Comparison of ENCODE assay signal across 8 cellular contexts in genomic region chr7:140176811-140177702, GRCh38. TPM values are rescaled to one million over a fixed set of nuclear protein-coding genes. Genes with fewer than 3 reads are reported as not detected.
DNase-seq lines count a peak whose midpoint lies in the region; ATAC-seq and TF ChIP-seq lines count a peak whose summit lies in the region.

Gene KDM7A (minus strand): TSS chr7:140176983. CDS start chr7:140176937, 46 bp downstream.

- H3K27ac ChIP-seq in adipose tissue (ENCODE audit: low read depth, low read length) (peak within 1 kb of the TSS; percentile 96), heart right ventricle (peak within 1 kb of the TSS; percentile 94 to 100 (median 99)), tibial nerve (peak within 1 kb of the TSS; percentile 95 to 100 (median 99))

- H3K4me1 ChIP-seq in heart right ventricle = peaks cover 0 to 43% (median 26%) of the 10 kb centered on the region in 9 donors
- peaks cover 0 to 29% (median 9%) of the 10 kb centered on the region in 4 donors for H3K4me1 ChIP-seq in tibial nerve

- H3K9me3 ChIP-seq in heart right ventricle (peaks cover 0 to 6% (median 0%) of the 10 kb centered on the region in 11 donors), tibial nerve (no peaks in the 10 kb centered on the region)

- no peak for TF ChIP-seq CTCF in GM10266 (IDR thresholded peaks at IDR 0.05; ENCODE audit: control insufficient read depth, insufficient read depth, low read depth, missing control alignments)
- no peak for TF ChIP-seq CTCF in heart right ventricle (IDR thresholded peaks at IDR 0.05)
- TF ChIP-seq CTCF in tibial nerve (IDR thresholded peaks at IDR 0.05) = peak in 1 of 5 experiments; percentile 53

- DNase-seq in GM10266 (ENCODE audit: extremely low spot score) (peak; percentile 90), NCI-H1417 treated with DMSO at 0.1 percent for 48 hours (lab: John Stamatoyannopoulos, UW) (peak; percentile 88), T-helper 1 cell (peak; percentile 80 to 94 (median 83)), heart right ventricle (peak; percentile 92 to 93), posterior cingulate gyrus (peak; percentile 78 to 98 (median 87)), tibial nerve (ENCODE audit: low spot score in 2 of 2) (peak; percentile 74 to 84)

- H3K36me3 ChIP-seq in heart right ventricle (no peaks in the 10 kb centered on the region), tibial nerve (no peaks in the 10 kb centered on the region)

- intact Hi-C loops in heart right ventricle (cut with DNase I) (loop anchor here in 8 of 10 donors (5.0 to 10.0 kb wide), 6 partner anchors 55 to 150 kb away; no protein-coding TSS in a partner anchor), posterior cingulate gyrus (cut with DNase I) (no loop called here)

- WGBS in adipose tissue, 3 donors = 0 to 1% (median 1%) methylated on average over 84 to 132 of the region's 132 CpGs
- 0% methylated on average over 93 to 132 of the region's 132 CpGs for WGBS in heart right ventricle, 2 donors
- WGBS in tibial nerve, 2 donors = 0 to 1% methylated on average over 61 to 71 of the region's 132 CpGs

- TF ChIP-seq POLR2A in tibial nerve (IDR thresholded peaks at IDR 0.05) = peak; percentile 84 to 88

- peak in 1 of 2 donors; percentile 68 for TF ChIP-seq EP300 in tibial nerve (IDR thresholded peaks at IDR 0.05)

- H3K4me3 ChIP-seq in heart right ventricle (peak within 1 kb of the TSS; percentile 68 to 98 (median 92)), tibial nerve (peak within 1 kb of the TSS; percentile 81 to 96 (median 88))

- peaks cover 0 to 17% (median 0%) of the 10 kb centered on the region in 7 donors for H3K27me3 ChIP-seq in heart right ventricle
- no peaks in the 10 kb centered on the region for H3K27me3 ChIP-seq in tibial nerve

- ATAC-seq in HG02678 (IDR thresholded peaks at IDR 0.05; ENCODE audit: unreplicated experiment) = peak; percentile 69
- peak; percentile 88 to 96 (median 90) for ATAC-seq in heart right ventricle

RNA-seq across cellular contexts. Expression of gene KDM7A, which starts in this region (rescaled TPM):
- polyA plus RNA-seq in adipose tissue (1 to 10 TPM; 2.9 to 6.3 (median 6.0) TPM), heart right ventricle (1 to 10 TPM; 2.7 to 3.9 TPM)
- total RNA-seq in heart right ventricle (10 to 100 TPM in 9 of 10 donors, 1 to 10 TPM in 1; 8.9 to 16.4 (median 12.4) TPM), tibial nerve (10 to 100 TPM; 15.3 to 34.5 (median 23.2) TPM)

Comparison
In these comparisons a context has a peak if more than half of its experiments do, and no peak if none do; other contexts are left out.
1. Peak in every context shown above with its lines: DNase-seq, ATAC-seq, H3K4me3 ChIP-seq and H3K27ac ChIP-seq.